12 cellular contexts compared by ENCODE assay signal in genomic region chr12:112924986-112925385, GRCh38. TPM values are rescaled to one million over a fixed set of nuclear protein-coding genes. Genes with fewer than 3 reads are reported as not detected.
DNase-seq lines count a peak whose midpoint lies in the region; ATAC-seq and TF ChIP-seq lines count a peak whose summit lies in the region.
"Had no signal": no experiment of that assay in that cellular context is flagged by ENCODE, and none has a peak within 500 bp of the region (broad histone marks: within the 10 kb centered on the region; RNA-seq: fewer than 3 reads in every experiment).

No MANE protein-coding gene starts in this region.

- POLR2A ChIA-PET in T-cell (lab: Charles Lee), result interaction anchor here in 1 of 2 donors (0.6 kb wide), 1 partner anchor 13 kb away, joined by 3 read pairs; no protein-coding TSS in a partner anchor

- TF ChIP-seq CTCF in right lobe of liver (IDR thresholded peaks at IDR 0.05), result no peak

- H3K4me3 Mint-ChIP-seq in T-cell, result no peak overlapping the region
- no peak overlapping the region for H3K4me3 Mint-ChIP-seq in activated T-cell treated with anti-CD3 and anti-CD28 coated beads, Interleukin-2, amount 50 U/mL, for 4 hours
- H3K4me3 Mint-ChIP-seq: CD4-positive, alpha-beta T cell had no signal

- H3K27me3 ChIP-seq in right lobe of liver, result no peaks in the 10 kb centered on the region
- H3K27me3 ChIP-seq: heart left ventricle had no signal

- no peak for TF ChIP-seq POLR2A in right lobe of liver (IDR thresholded peaks at IDR 0.05)

- H3K9me3 ChIP-seq in right lobe of liver, result no peaks in the 10 kb centered on the region

- 13% methylated on average over 6 of the region's 7 CpGs for WGBS in right lobe of liver (ENCODE audit: insufficient coverage, low coverage, low lambda C conversion rate, missing lambda C conversion rate)

- DNase-seq in right lobe of liver (no peak), NCI-H446 treated with DMSO at 0.1 percent for 48 hours (lab: John Stamatoyannopoulos, UW) (no peak), T-cell (no peak)
- DNase-seq in activated T-cell treated with anti-CD3 and anti-CD28 coated beads, Interleukin-2, amount 50 U/mL, for 4 hours, result no peak
- DNase-seq in activated CD4-positive, alpha-beta T cell treated with anti-CD3 and anti-CD28 coated beads, Interleukin-2, amount 50 U/mL, for 48 hours, result no peak
- DNase-seq: CD4-positive, alpha-beta T cell; heart left ventricle; SW 1271; trophoblast cell had no signal

- H3K4me3 ChIP-seq in right lobe of liver, result peak overlapping the region; percentile 14 to 37 (median 23)

- intact Hi-C loops in right lobe of liver (cut with DNase I), result no loop called here

- ATAC-seq in GM18508 (IDR thresholded peaks at IDR 0.05; ENCODE audit: insufficient read depth, unreplicated experiment) (peak; percentile 46), GM21423 (IDR thresholded peaks at IDR 0.05; ENCODE audit: unreplicated experiment) (peak; percentile 81), HG03378 (IDR thresholded peaks at IDR 0.05; ENCODE audit: unreplicated experiment) (peak; percentile 75), right lobe of liver (peak; percentile 80 to 90 (median 88)), T-cell (replicated peaks in 1 of 4) (no peak)
- ATAC-seq in activated T-cell treated with anti-CD3 and anti-CD28 coated beads, Interleukin-2, amount 50 U/mL, for 4 hours, result no peak

- H3K36me3 ChIP-seq in right lobe of liver, result peaks cover 0 to 2% (median 0%) of the 10 kb centered on the region in 4 donors

- peaks cover 0 to 7% (median 6%) of the 10 kb centered on the region in 3 donors for H3K9me3 Mint-ChIP-seq in T-cell
- H3K9me3 Mint-ChIP-seq in activated T-cell treated with anti-CD3 and anti-CD28 coated beads, Interleukin-2, amount 50 U/mL, for 4 hours, result peaks cover 9% of the 10 kb centered on the region

- CTCF ChIA-PET in T-cell (lab: Charles Lee), result no interaction called here

- no peaks in the 10 kb centered on the region for H3K27me3 Mint-ChIP-seq in T-cell
- H3K27me3 Mint-ChIP-seq in activated T-cell treated with anti-CD3 and anti-CD28 coated beads, Interleukin-2, amount 50 U/mL, for 4 hours (ENCODE audit: low read depth), result no peaks in the 10 kb centered on the region
- H3K27me3 Mint-ChIP-seq: CD4-positive, alpha-beta T cell had no signal

- H3K4me1 Mint-ChIP-seq in T-cell, result peaks cover 0 to 2% (median 0%) of the 10 kb centered on the region in 3 donors
- H3K4me1 Mint-ChIP-seq in activated T-cell treated with anti-CD3 and anti-CD28 coated beads, Interleukin-2, amount 50 U/mL, for 4 hours (ENCODE audit: low read depth), result peaks cover 5% of the 10 kb centered on the region

- H3K27ac Mint-ChIP-seq in T-cell, result no peak overlapping the region
- H3K27ac Mint-ChIP-seq: CD4-positive, alpha-beta T cell had no signal

- H3K4me1 ChIP-seq in right lobe of liver, result peaks cover 0 to 9% (median 3%) of the 10 kb centered on the region in 4 donors

- peaks cover 59% of the 10 kb centered on the region for H3K36me3 Mint-ChIP-seq in T-cell
- H3K36me3 Mint-ChIP-seq in activated T-cell treated with anti-CD3 and anti-CD28 coated beads, Interleukin-2, amount 50 U/mL, for 4 hours (ENCODE audit: insufficient read depth), result peaks cover 28% of the 10 kb centered on the region

- peak overlapping the region; percentile 43 to 63 (median 58) for H3K27ac ChIP-seq in right lobe of liver

RNA-seq across cellular contexts. Expression of gene OAS3, which starts 13.3 kb away (rescaled TPM):
- total RNA-seq in right lobe of liver (10 to 100 TPM in 1 of 6 experiments, 1 to 10 TPM in 5; 4.4 to 10.2 (median 7.2) TPM), T-cell (10 to 100 TPM; 18.4 to 38.5 (median 24.5) TPM)
- total RNA-seq in activated T-cell treated with anti-CD3 and anti-CD28 coated beads, Interleukin-2, amount 50 U/mL, for 4 hours, result 10 to 100 TPM in 1 of 3 donors, 1 to 10 TPM in 2; 5.5 to 13.6 (median 8.0) TPM

RNA-seq across cellular contexts. Expression of gene OAS1, which starts 18.2 kb away (rescaled TPM):
- 10 to 100 TPM; 19.2 to 23.0 (median 22.5) TPM for total RNA-seq in right lobe of liver
- total RNA-seq in T-cell, result 10 to 100 TPM in 4 of 5 donors, 1 to 10 TPM in 1; 8.5 to 22.9 (median 11.4) TPM
- 1 to 10 TPM; 3.2 to 7.8 (median 4.0) TPM for total RNA-seq in activated T-cell treated with anti-CD3 and anti-CD28 coated beads, Interleukin-2, amount 50 U/mL, for 4 hours

RNA-seq across cellular contexts. Expression of gene OAS2, which starts 53.3 kb away (rescaled TPM):
- total RNA-seq in right lobe of liver, result 10 to 100 TPM in 1 of 6 experiments, 1 to 10 TPM in 5; 5.2 to 13.4 (median 7.1) TPM
- total RNA-seq in T-cell, result 10 to 100 TPM; 44.8 to 75.5 (median 56.9) TPM
- 10 to 100 TPM; 27.8 to 36.0 (median 34.9) TPM for total RNA-seq in activated T-cell treated with anti-CD3 and anti-CD28 coated beads, Interleukin-2, amount 50 U/mL, for 4 hours

Comparison
In these comparisons a context has a peak if more than half of its experiments do, and no peak if none do; other contexts are left out.
1. ATAC-seq: peak in GM18508 (single experiment), GM21423 (single experiment), HG03378 (single experiment) and right lobe of liver (4 of 4); none in T-cell (0 of 4) and activated T-cell treated with anti-CD3 and anti-CD28 coated beads, Interleukin-2, amount 50 U/mL, for 4 hours (0 of 2).